ENCODE assay signal across 8 cellular contexts in genomic region chr7:43649755-43650274, GRCh38.
DNase-seq lines count a peak whose midpoint lies in the region; ATAC-seq, FAIRE-seq and TF ChIP-seq lines count a peak whose summit lies in the region.

No MANE protein-coding gene starts in this region.

- FAIRE-seq in urothelium cell line (lab: Jason Lieb, UNC) = no peak

- DNase-seq in Daoy (ENCODE audit: low read depth) (peak; percentile 86), epithelial cell of esophagus (ENCODE audit: low read depth) (peak; percentile 61), NCI-H524 treated with DMSO at 0.1 percent for 48 hours (lab: John Stamatoyannopoulos, UW) (no peak), urothelium cell line (ENCODE audit: low spot score) (no peak)
- DNase-seq in activated CD4-positive, CD25-positive, alpha-beta regulatory T cell (lab: John Stamatoyannopoulos, UW) = peak in 3 of 4 experiments; percentile 13 to 46 (median 32)
- DNase-seq in stimulated activated CD4-positive, alpha-beta T cell treated with anti-CD3 and anti-CD28 coated beads, TNF-alpha, amount 100 ng/mL, for 1 hour (ENCODE audit: low read depth in 3 of 3, low spot score in 1 of 3) = peak in 2 of 3 donors; percentile 37 to 48

- H3K4me3 ChIP-seq in epithelial cell of esophagus (ENCODE audit: low read length) = no peak overlapping the region

- no peak for TF ChIP-seq CTCF in epithelial cell of esophagus (IDR thresholded peaks at IDR 0.05; ENCODE audit: insufficient read depth, low read depth, low read length, missing control alignments)

- peak; percentile 48 for ATAC-seq in GM21360 (IDR thresholded peaks at IDR 0.05; ENCODE audit: unreplicated experiment)
- peak; percentile 64 for ATAC-seq in HG03571 (IDR thresholded peaks at IDR 0.05; ENCODE audit: unreplicated experiment)

Comparison
In these comparisons a context has a peak if more than half of its experiments do, and no peak if none do; other contexts are left out.
1. DNase-seq: peak in Daoy (single experiment), activated CD4-positive, CD25-positive, alpha-beta regulatory T cell (3 of 4), epithelial cell of esophagus (single experiment) and stimulated activated CD4-positive, alpha-beta T cell treated with anti-CD3 and anti-CD28 coated beads, TNF-alpha, amount 100 ng/mL, for 1 hour (2 of 3); none in NCI-H524 treated with DMSO at 0.1 percent for 48 hours (single experiment) and urothelium cell line (single experiment).